ENCODE assay signal across 19 cellular contexts in genomic region chr3:70076394-70076793, GRCh38.
"Had no signal": no experiment of that assay in that cellular context is flagged by ENCODE, and none has a peak within 500 bp of the region (broad histone marks: within the 10 kb centered on the region; RNA-seq: fewer than 3 reads in every experiment).

No MANE protein-coding gene starts in this region.

- H3K9me3 ChIP-seq: colonic mucosa, mucosa of descending colon, neutrophil, right atrium auricular region, testis had no signal

- H3K36me3 Mint-ChIP-seq: naive thymus-derived CD8-positive, alpha-beta T cell had no signal

- FAIRE-seq: endothelial cell of umbilical vein, frontal cortex, small intestine had no signal

- H3K27me3 ChIP-seq: colonic mucosa, right atrium auricular region, testis had no signal

- H3K4me1 Mint-ChIP-seq: naive thymus-derived CD8-positive, alpha-beta T cell had no signal

- H3K36me3 ChIP-seq: colonic mucosa, heart right ventricle, neutrophil, right atrium auricular region had no signal

- H3K27ac Mint-ChIP-seq: endodermal cell; naive thymus-derived CD8-positive, alpha-beta T cell; stimulated activated naive CD8-positive, alpha-beta T cell treated with anti-CD3 and anti-CD28 coated beads, Interleukin-15, Interleukin-2, amounts not matched to agents 100 ng/mL and 50 ng/mL, for 24 hours had no signal

- H3K4me1 ChIP-seq: colonic mucosa, heart right ventricle, testis had no signal

- H3K9me3 Mint-ChIP-seq: naive thymus-derived CD8-positive, alpha-beta T cell; stimulated activated naive CD8-positive, alpha-beta T cell treated with anti-CD3 and anti-CD28 coated beads, Interleukin-15, Interleukin-2, amounts not matched to agents 100 ng/mL and 50 ng/mL, for 24 hours had no signal

- H3K4me3 ChIP-seq: colonic mucosa, heart right ventricle, mucosa of descending colon, right atrium auricular region, testis had no signal

- H3K4me3 Mint-ChIP-seq: endodermal cell; naive thymus-derived CD8-positive, alpha-beta T cell; stimulated activated naive CD8-positive, alpha-beta T cell treated with anti-CD3 and anti-CD28 coated beads, Interleukin-15, Interleukin-2, amounts not matched to agents 100 ng/mL and 50 ng/mL, for 24 hours had no signal

- ATAC-seq: heart right ventricle; mucosa of descending colon; naive thymus-derived CD8-positive, alpha-beta T cell had no signal

- H3K27ac ChIP-seq: colonic mucosa, heart right ventricle, neutrophil, right atrium auricular region, testis had no signal

- DNase-seq: colonic mucosa; effector CD4-positive, alpha-beta T cell; endodermal cell; erythroblast; heart right ventricle; kidney glomerular epithelial cell; mucosa of descending colon; naive thymus-derived CD8-positive, alpha-beta T cell; posterior cingulate gyrus; small intestine; stimulated activated CD4-positive, alpha-beta T cell treated with anti-CD3 and anti-CD28 coated beads, Interleukin-12 subunit alpha, Interleukin-12 subunit beta, amount 100 ng/mL, for 4 hours; stimulated activated CD4-positive, alpha-beta T cell treated with anti-CD3 and anti-CD28 coated beads, Interleukin-2, amount 100 ng/mL, for 48 hours; testis; trophoblast cell had no signal
